In the genomic region with DNA sequence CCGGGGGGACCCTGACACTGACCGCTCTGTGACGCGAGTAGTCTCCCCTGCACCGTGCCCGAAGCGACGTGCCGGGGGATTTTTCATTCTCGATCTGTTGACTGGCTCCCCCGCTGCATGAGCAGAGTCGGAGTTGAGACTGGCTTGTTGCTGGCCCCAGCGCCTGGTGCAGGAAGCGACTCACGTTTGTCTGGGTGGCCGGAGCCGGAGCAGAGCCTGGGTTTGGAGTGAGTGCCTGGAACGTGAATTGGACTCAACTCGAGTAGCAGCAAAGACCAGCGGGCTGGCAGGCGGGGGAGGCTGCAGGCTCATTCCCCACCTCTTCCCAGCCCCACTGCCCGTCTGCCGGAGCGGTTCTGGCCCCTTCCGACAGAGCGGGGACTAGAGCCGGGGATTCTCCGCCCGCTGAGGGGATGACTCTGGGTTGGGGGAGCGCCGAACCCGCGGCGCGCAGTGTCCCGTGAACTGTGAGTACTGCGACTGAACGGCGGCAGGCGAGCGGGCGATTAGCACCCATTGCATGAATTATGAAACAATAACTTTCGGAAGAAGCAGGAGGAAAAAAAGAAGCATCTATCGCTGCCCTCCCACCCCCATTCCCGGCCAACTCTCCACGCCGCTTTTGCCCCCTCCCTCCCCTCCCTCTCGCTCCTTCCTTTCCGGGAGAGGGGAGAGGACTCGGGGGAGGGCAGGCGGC, we compare ENCODE assay signal across 8 cellular contexts. TPM values are rescaled to one million over a fixed set of nuclear protein-coding genes. Genes with fewer than 3 reads are reported as not detected.
DNase-seq lines count a peak whose midpoint lies in the region; ATAC-seq and TF ChIP-seq lines count a peak whose summit lies in the region.

No MANE protein-coding gene starts in this region.

- H3K9me3 ChIP-seq in SK-N-MC (ENCODE audit: low read depth, low read length), result no peaks in the 10 kb centered on the region
- no peaks in the 10 kb centered on the region for H3K9me3 ChIP-seq in muscle layer of colon (ENCODE audit: low read length)
- no peaks in the 10 kb centered on the region for H3K9me3 ChIP-seq in vagina

- H3K4me3 ChIP-seq in SK-N-MC, result peak overlapping the region; percentile 83
- peak overlapping the region; percentile 73 to 83 for H3K4me3 ChIP-seq in muscle layer of colon (ENCODE audit: low read depth in 1 of 2, low read length in 2 of 2)
- peak overlapping the region; percentile 58 to 62 for H3K4me3 ChIP-seq in vagina

- H3K27ac ChIP-seq in SK-N-MC (no peak overlapping the region), muscle layer of colon (ENCODE audit: low read depth, low read length) (peak overlapping the region; percentile 83), vagina (peak overlapping the region; percentile 78)

- no peak overlapping the region for H3K9ac ChIP-seq in SK-N-MC (ENCODE audit: insufficient read length)
- H3K9ac ChIP-seq in muscle layer of colon (ENCODE audit: low read length), result peak overlapping the region; percentile 54

- H3K4me1 ChIP-seq in muscle layer of colon (ENCODE audit: insufficient read depth, low read length), result no peaks in the 10 kb centered on the region
- H3K4me1 ChIP-seq in vagina, result peaks cover 24% of the 10 kb centered on the region

- peak in 2 of 3 experiments; percentile 67 to 78 for DNase-seq in NCI-H1417 (lab: John Stamatoyannopoulos, UW)
- DNase-seq in NCI-H1417 treated with DMSO at 0.1 percent for 48 hours (lab: John Stamatoyannopoulos, UW), result no peak
- no peak for DNase-seq in SK-N-MC (ENCODE audit: low read depth, low spot score)
- DNase-seq in vagina (ENCODE audit: extremely low spot score in 2 of 2), result no peak
- DNase-seq in HK-2 (ENCODE audit: unreplicated experiment), result no peak
- no peak for DNase-seq in DMS79 (lab: John Stamatoyannopoulos, UW)

- H3K36me3 ChIP-seq in SK-N-MC (ENCODE audit: insufficient read depth, low read length), result no peaks in the 10 kb centered on the region
- no peaks in the 10 kb centered on the region for H3K36me3 ChIP-seq in muscle layer of colon (ENCODE audit: insufficient read depth, low read length)
- no peaks in the 10 kb centered on the region for H3K36me3 ChIP-seq in vagina

- H3K27me3 ChIP-seq in muscle layer of colon (ENCODE audit: control insufficient read depth in 1 of 2, insufficient read depth in 2 of 2, low read length in 2 of 2), result no peaks in the 10 kb centered on the region
- H3K27me3 ChIP-seq in vagina, result no peaks in the 10 kb centered on the region

- no peak for TF ChIP-seq CTCF in vagina (IDR thresholded peaks at IDR 0.05)

- intact Hi-C loops in vagina (cut with DNase I), result no loop called here

- ATAC-seq in esophagus mucosa, result peak; percentile 2

- TF ChIP-seq POLR2A in vagina (IDR thresholded peaks at IDR 0.05), result no peak

RNA-seq across cellular contexts. Expression of a gene that starts 0.6 kb away (rescaled TPM):
- total RNA-seq in esophagus mucosa, result 13.6 TPM
- total RNA-seq in vagina, result 23.1 TPM

Comparison
In these comparisons a context has a peak if more than half of its experiments do, and no peak if none do; other contexts are left out.
1. DNase-seq: peak in NCI-H1417 (2 of 3); none in NCI-H1417 treated with DMSO at 0.1 percent for 48 hours (single experiment), SK-N-MC (single experiment), vagina (0 of 2), HK-2 (single experiment) and DMS79 (single experiment).
2. Peak in every context shown above with its lines, with median percentiles within 50 percentile points of each other: H3K4me3 ChIP-seq.